Comparison of ENCODE assay signal across 29 cellular contexts in the genomic region with DNA sequence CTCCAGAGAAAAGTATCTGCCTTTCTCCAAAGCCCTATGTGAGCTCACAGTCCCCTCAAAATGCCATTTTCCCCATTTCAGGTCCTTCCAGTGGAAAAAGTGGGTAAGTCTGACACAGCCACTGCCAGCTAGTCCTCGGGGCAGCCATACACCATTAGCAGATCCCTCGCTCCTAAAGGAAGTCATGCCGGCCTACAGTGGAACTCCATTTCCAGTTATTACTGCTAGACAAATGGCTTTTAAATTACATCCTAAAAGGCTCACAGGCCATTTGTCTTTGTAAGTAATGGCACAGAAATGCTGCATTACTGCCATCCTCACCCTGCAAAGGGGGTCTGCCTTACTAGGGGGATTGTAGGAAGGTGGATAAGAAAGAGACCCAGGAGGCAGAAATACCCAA.
"Had no signal": no experiment of that assay in that cellular context is flagged by ENCODE, and none has a peak within 500 bp of the region (broad histone marks: within the 10 kb centered on the region; RNA-seq: fewer than 3 reads in every experiment).

No MANE protein-coding gene starts in this region.

- H3K36me3 Mint-ChIP-seq: activated naive CD4-positive, alpha-beta T cell treated with anti-CD3 and anti-CD28 coated beads, Interleukin-2, amount 50 U/mL, for 24 hours; activated naive CD8-positive, alpha-beta T cell treated with anti-CD3 and anti-CD28 coated beads for 36 hours; WTC11 had no signal

- DNase-seq: activated CD4-positive, alpha-beta T cell treated with anti-CD3 and anti-CD28 coated beads for 48 hours; activated CD4-positive, alpha-beta T cell treated with anti-CD3 and anti-CD28 coated beads, Interleukin-2, amount 50 U/mL, for 1 hour; activated CD4-positive, alpha-beta T cell treated with anti-CD3 and anti-CD28 coated beads, Interleukin-2, amount 50 U/mL, for 48 hours; activated CD8-positive, alpha-beta memory T cell treated with anti-CD3 and anti-CD28 coated beads for 24 hours; activated CD8-positive, alpha-beta T cell treated with anti-CD3 and anti-CD28 coated beads for 36 hours; activated effector memory CD4-positive, alpha-beta T cell treated with anti-CD3 and anti-CD28 coated beads, Interleukin-2, amount 50 U/mL, for 16 hours; activated naive CD4-positive, alpha-beta T cell treated with anti-CD3 and anti-CD28 coated beads for 36 hours; activated naive CD8-positive, alpha-beta T cell treated with anti-CD3 and anti-CD28 coated beads for 36 hours; activated naive CD8-positive, alpha-beta T cell treated with anti-CD3 and anti-CD28 coated beads, Interleukin-2, amount 50 U/mL, for 24 hours; activated T-cell treated with anti-CD3 and anti-CD28 coated beads, Interleukin-2, amount 50 U/mL, for 48 hours; amygdala; aorta; caudate nucleus; cortex of kidney; effector CD4-positive, alpha-beta T cell; effector memory CD8-positive, alpha-beta T cell; esophagus squamous epithelium; foreskin melanocyte; T-helper 2 cell had no signal

- H3K27ac ChIP-seq: adrenal gland, body of pancreas, epithelial cell of prostate, esophagus squamous epithelium, gastroesophageal sphincter had no signal

- H3K4me1 ChIP-seq: adrenal gland, esophagus squamous epithelium, gastroesophageal sphincter had no signal

- FAIRE-seq: colon, endometrium had no signal

- H3K36me3 ChIP-seq: adrenal gland, esophagus squamous epithelium, gastroesophageal sphincter had no signal

- H3K4me1 Mint-ChIP-seq: activated naive CD4-positive, alpha-beta T cell treated with anti-CD3 and anti-CD28 coated beads, Interleukin-2, amount 50 U/mL, for 24 hours; activated naive CD8-positive, alpha-beta T cell treated with anti-CD3 and anti-CD28 coated beads for 36 hours; activated naive CD8-positive, alpha-beta T cell treated with anti-CD3 and anti-CD28 coated beads, Interleukin-2, amount 50 U/mL, for 24 hours had no signal

- H3K4me3 ChIP-seq: adrenal gland, body of pancreas, esophagus squamous epithelium, gastroesophageal sphincter had no signal

- H3K27ac Mint-ChIP-seq: activated CD8-positive, alpha-beta T cell treated with anti-CD3 and anti-CD28 coated beads for 36 hours; activated naive CD4-positive, alpha-beta T cell treated with anti-CD3 and anti-CD28 coated beads for 36 hours; activated naive CD4-positive, alpha-beta T cell treated with anti-CD3 and anti-CD28 coated beads, Interleukin-2, amount 50 U/mL, for 24 hours; activated naive CD8-positive, alpha-beta T cell treated with anti-CD3 and anti-CD28 coated beads for 36 hours; activated naive CD8-positive, alpha-beta T cell treated with anti-CD3 and anti-CD28 coated beads, Interleukin-2, amount 50 U/mL, for 24 hours; activated T-helper 1 cell treated with anti-CD3 and anti-CD28 coated beads, Interleukin-12 subunit alpha, Interleukin-12 subunit beta, Interleukin-2, Interleukin-4 antibody, amounts not matched to agents 30 ng/mL and 10 ng/mL and 1 ng/mL, durations not matched to agents 14 hours and 24 hours and 36 hours; activated T-helper 2 cell treated with anti-CD3 and anti-CD28 coated beads, Interferon-gamma antibody, Interleukin-2, Interleukin-4, amounts not matched to agents 10 μg/mL and 5 μg/mL and 100 μg/mL, durations not matched to agents 14 hours and 24 hours and 36 hours; effector memory CD8-positive, alpha-beta T cell; WTC11 had no signal

- H3K4me3 Mint-ChIP-seq: activated CD8-positive, alpha-beta T cell treated with anti-CD3 and anti-CD28 coated beads for 36 hours; activated naive CD4-positive, alpha-beta T cell treated with anti-CD3 and anti-CD28 coated beads for 36 hours; activated naive CD4-positive, alpha-beta T cell treated with anti-CD3 and anti-CD28 coated beads, Interleukin-2, amount 50 U/mL, for 24 hours; activated naive CD8-positive, alpha-beta T cell treated with anti-CD3 and anti-CD28 coated beads for 36 hours; activated naive CD8-positive, alpha-beta T cell treated with anti-CD3 and anti-CD28 coated beads, Interleukin-2, amount 50 U/mL, for 24 hours; activated T-helper 1 cell treated with anti-CD3 and anti-CD28 coated beads, Interleukin-12 subunit alpha, Interleukin-12 subunit beta, Interleukin-2, Interleukin-4 antibody, amounts not matched to agents 30 ng/mL and 10 ng/mL and 1 ng/mL, durations not matched to agents 14 hours and 24 hours and 36 hours; effector memory CD8-positive, alpha-beta T cell; WTC11 had no signal

- H3K9me3 ChIP-seq: adrenal gland, body of pancreas, esophagus squamous epithelium, gastroesophageal sphincter had no signal

- H3K9me3 Mint-ChIP-seq: activated CD8-positive, alpha-beta T cell treated with anti-CD3 and anti-CD28 coated beads for 36 hours; activated naive CD4-positive, alpha-beta T cell treated with anti-CD3 and anti-CD28 coated beads for 36 hours; activated naive CD4-positive, alpha-beta T cell treated with anti-CD3 and anti-CD28 coated beads, Interleukin-2, amount 50 U/mL, for 24 hours; activated naive CD8-positive, alpha-beta T cell treated with anti-CD3 and anti-CD28 coated beads for 36 hours; activated naive CD8-positive, alpha-beta T cell treated with anti-CD3 and anti-CD28 coated beads, Interleukin-2, amount 50 U/mL, for 24 hours; activated T-helper 1 cell treated with anti-CD3 and anti-CD28 coated beads, Interleukin-12 subunit alpha, Interleukin-12 subunit beta, Interleukin-2, Interleukin-4 antibody, amounts not matched to agents 30 ng/mL and 10 ng/mL and 1 ng/mL, durations not matched to agents 14 hours and 24 hours and 36 hours; activated T-helper 2 cell treated with anti-CD3 and anti-CD28 coated beads, Interferon-gamma antibody, Interleukin-2, Interleukin-4, amounts not matched to agents 10 μg/mL and 5 μg/mL and 100 μg/mL, durations not matched to agents 14 hours and 24 hours and 36 hours; effector memory CD8-positive, alpha-beta T cell had no signal

- H3K27me3 ChIP-seq: adrenal gland, body of pancreas had no signal
